27 cellular contexts compared by ENCODE assay signal in genomic region chr7:107914834-107915233, GRCh38. TPM values are rescaled to one million over a fixed set of nuclear protein-coding genes. Genes with fewer than 3 reads are reported as not detected.
A peak's percentile ranks its signal among the peaks of the same experiment; 100 is the strongest.
DNase-seq lines count a peak whose midpoint lies in the region; ATAC-seq and TF ChIP-seq lines count a peak whose summit lies in the region.
"Had no signal": no experiment of that assay in that cellular context is flagged by ENCODE, and none has a peak within 500 bp of the region (broad histone marks: within the 10 kb centered on the region; RNA-seq: fewer than 3 reads in every experiment).

No MANE protein-coding gene starts in this region.

- H3K4me1 ChIP-seq in upper lobe of right lung, result no peaks in the 10 kb centered on the region
- H3K4me1 ChIP-seq: parathyroid adenoma, vagina had no signal

- H3K36me3 ChIP-seq in SK-N-MC (ENCODE audit: insufficient read depth, low read length) (peaks cover 96% of the 10 kb centered on the region), upper lobe of right lung (peaks cover 67% of the 10 kb centered on the region)

- no peaks in the 10 kb centered on the region for H3K27me3 ChIP-seq in upper lobe of right lung
- H3K27me3 ChIP-seq: vagina had no signal

- intact Hi-C loops in upper lobe of right lung (cut with DNase I), result no loop called here

- H3K4me3 ChIP-seq in SK-N-MC, result no peak overlapping the region
- no peak overlapping the region for H3K4me3 ChIP-seq in upper lobe of right lung
- H3K4me3 ChIP-seq: GM12878, thoracic aorta, vagina had no signal

- H3K9ac ChIP-seq in SK-N-MC (ENCODE audit: insufficient read length), result no peak overlapping the region
- H3K9ac ChIP-seq: parathyroid adenoma had no signal

- DNase-seq in stimulated activated naive CD8-positive, alpha-beta T cell treated with anti-CD3 and anti-CD28 coated beads, Interleukin-15, amount 100 ng/mL, for 72 hours, result no peak
- DNase-seq in SK-N-MC (ENCODE audit: low read depth, low spot score) (no peak), glutamatergic neuron (no peak), upper lobe of right lung (no peak), DMS153 treated with DMSO at 0.1 percent for 48 hours (lab: John Stamatoyannopoulos, UW; ENCODE audit: unreplicated experiment) (no peak), RPMI8226 (no peak)
- no peak for DNase-seq in stimulated activated CD4-positive, alpha-beta T cell treated with anti-CD3 and anti-CD28 coated beads, Interleukin-4, amount 100 ng/mL, for 24 hours
- DNase-seq: activated CD4-positive, alpha-beta memory T cell treated with anti-CD3 and anti-CD28 coated beads for 36 hours; activated CD4-positive, CD25-positive, alpha-beta regulatory T cell; activated gamma-delta T cell treated with Interleukin-2 at 50 U/mL for 16 hours; CD4-positive, CD25-positive, alpha-beta regulatory T cell; head of caudate nucleus; kidney glomerular epithelial cell; NCI-H1105; NCI-H1930; NCI-H524 treated with DMSO at 0.1 percent for 48 hours; right cardiac atrium; SHP77; stimulated activated CD4-positive, alpha-beta T cell treated with anti-CD3 and anti-CD28 coated beads, Interleukin-4, amount 100 ng/mL, for 4 hours had no signal

- H3K36me3 Mint-ChIP-seq in stimulated activated naive CD8-positive, alpha-beta T cell treated with anti-CD3 and anti-CD28 coated beads, Interleukin-15, Interleukin-2, amounts not matched to agents 100 ng/mL and 50 ng/mL, for 24 hours (ENCODE audit: low read depth), result peaks cover 82% of the 10 kb centered on the region
- peaks cover 5% of the 10 kb centered on the region for H3K36me3 Mint-ChIP-seq in glutamatergic neuron (ENCODE audit: unreplicated experiment)

- H3K9me3 Mint-ChIP-seq in stimulated activated naive CD8-positive, alpha-beta T cell treated with anti-CD3 and anti-CD28 coated beads, Interleukin-15, Interleukin-2, amounts not matched to agents 100 ng/mL and 50 ng/mL, for 24 hours, result peaks cover 3% of the 10 kb centered on the region
- peaks cover 0 to 5% of the 10 kb centered on the region in 2 donors for H3K9me3 Mint-ChIP-seq in stimulated activated naive CD8-positive, alpha-beta T cell treated with anti-CD3 and anti-CD28 coated beads, Interleukin-15, amount 100 ng/mL, for 72 hours
- no peaks in the 10 kb centered on the region for H3K9me3 Mint-ChIP-seq in glutamatergic neuron (ENCODE audit: unreplicated experiment)
- H3K9me3 Mint-ChIP-seq: activated CD4-positive, alpha-beta memory T cell treated with anti-CD3 and anti-CD28 coated beads for 36 hours had no signal

- H3K27ac ChIP-seq in SK-N-MC (peak overlapping the region; percentile 40), upper lobe of right lung (no peak overlapping the region)
- H3K27ac ChIP-seq: epithelial cell of prostate, parathyroid adenoma, thoracic aorta, vagina had no signal

- H3K27ac Mint-ChIP-seq in stimulated activated naive CD8-positive, alpha-beta T cell treated with anti-CD3 and anti-CD28 coated beads, Interleukin-15, Interleukin-2, amounts not matched to agents 100 ng/mL and 50 ng/mL, for 24 hours, result peak overlapping the region; percentile 38
- H3K27ac Mint-ChIP-seq in stimulated activated naive CD8-positive, alpha-beta T cell treated with anti-CD3 and anti-CD28 coated beads, Interleukin-15, amount 100 ng/mL, for 72 hours, result peak overlapping the region in 1 of 2 donors; percentile 53
- peak overlapping the region; percentile 65 for H3K27ac Mint-ChIP-seq in glutamatergic neuron (ENCODE audit: unreplicated experiment)
- H3K27ac Mint-ChIP-seq: activated CD4-positive, alpha-beta memory T cell treated with anti-CD3 and anti-CD28 coated beads for 36 hours; stimulated activated memory B cell treated with anti-CD40 and anti-IgM and Interleukin-4, amounts not matched to agents 10 μg/mL and 1 μg/mL and 100 μg/mL, for 72 hours had no signal

- no peak overlapping the region for H3K4me3 Mint-ChIP-seq in stimulated activated naive CD8-positive, alpha-beta T cell treated with anti-CD3 and anti-CD28 coated beads, Interleukin-15, Interleukin-2, amounts not matched to agents 100 ng/mL and 50 ng/mL, for 24 hours
- H3K4me3 Mint-ChIP-seq in stimulated activated naive CD8-positive, alpha-beta T cell treated with anti-CD3 and anti-CD28 coated beads, Interleukin-15, amount 100 ng/mL, for 72 hours, result no peak overlapping the region
- no peak overlapping the region for H3K4me3 Mint-ChIP-seq in glutamatergic neuron (ENCODE audit: unreplicated experiment)
- H3K4me3 Mint-ChIP-seq: activated CD4-positive, alpha-beta memory T cell treated with anti-CD3 and anti-CD28 coated beads for 36 hours; brain; CD4-positive, CD25-positive, alpha-beta regulatory T cell; stimulated activated memory B cell treated with anti-CD40 and anti-IgM and Interleukin-4, amounts not matched to agents 10 μg/mL and 1 μg/mL and 100 μg/mL, for 72 hours had no signal

- H3K27me3 Mint-ChIP-seq in stimulated activated naive CD8-positive, alpha-beta T cell treated with anti-CD3 and anti-CD28 coated beads, Interleukin-15, Interleukin-2, amounts not matched to agents 100 ng/mL and 50 ng/mL, for 24 hours, result no peaks in the 10 kb centered on the region
- no peaks in the 10 kb centered on the region for H3K27me3 Mint-ChIP-seq in stimulated activated naive CD8-positive, alpha-beta T cell treated with anti-CD3 and anti-CD28 coated beads, Interleukin-15, amount 100 ng/mL, for 72 hours
- no peaks in the 10 kb centered on the region for H3K27me3 Mint-ChIP-seq in glutamatergic neuron (ENCODE audit: unreplicated experiment)
- H3K27me3 Mint-ChIP-seq: activated CD4-positive, alpha-beta memory T cell treated with anti-CD3 and anti-CD28 coated beads for 36 hours; brain; CD4-positive, CD25-positive, alpha-beta regulatory T cell; stimulated activated memory B cell treated with anti-CD40 and anti-IgM and Interleukin-4, amounts not matched to agents 10 μg/mL and 1 μg/mL and 100 μg/mL, for 72 hours had no signal

- H3K4me1 Mint-ChIP-seq in stimulated activated naive CD8-positive, alpha-beta T cell treated with anti-CD3 and anti-CD28 coated beads, Interleukin-15, Interleukin-2, amounts not matched to agents 100 ng/mL and 50 ng/mL, for 24 hours (ENCODE audit: low read depth), result peaks cover 30% of the 10 kb centered on the region
- H3K4me1 Mint-ChIP-seq in stimulated activated naive CD8-positive, alpha-beta T cell treated with anti-CD3 and anti-CD28 coated beads, Interleukin-15, amount 100 ng/mL, for 72 hours, result peaks cover 30% of the 10 kb centered on the region
- H3K4me1 Mint-ChIP-seq in glutamatergic neuron (ENCODE audit: low read depth, unreplicated experiment), result peaks cover 14% of the 10 kb centered on the region

- H3K9me3 ChIP-seq in SK-N-MC (ENCODE audit: low read depth, low read length), result no peaks in the 10 kb centered on the region
- H3K9me3 ChIP-seq in upper lobe of right lung, result no peaks in the 10 kb centered on the region
- H3K9me3 ChIP-seq: thoracic aorta, vagina had no signal

- no peak for ATAC-seq in stimulated activated naive CD8-positive, alpha-beta T cell treated with anti-CD3 and anti-CD28 coated beads, Interleukin-15, amount 100 ng/mL, for 72 hours
- ATAC-seq in upper lobe of right lung, result peak; percentile 78
- ATAC-seq: GM12878; right cardiac atrium; stimulated activated memory B cell treated with anti-CD40 and anti-IgM and Interleukin-4, amounts not matched to agents 10 μg/mL and 1 μg/mL and 100 μg/mL, for 72 hours had no signal

- TF ChIP-seq CTCF in glutamatergic neuron (IDR thresholded peaks at IDR 0.05; ENCODE audit: partially characterized antibody, unreplicated experiment), result no peak
- no peak for TF ChIP-seq CTCF in upper lobe of right lung (IDR thresholded peaks at IDR 0.05)

RNA-seq across cellular contexts. Expression of gene DLD, which starts 23.9 kb away (rescaled TPM):
- 75.9 TPM for total RNA-seq in glutamatergic neuron (ENCODE audit: unreplicated experiment)
- total RNA-seq in upper lobe of right lung, result 65.6 TPM
